ENCODE assay signal across 21 cellular contexts in the genomic region with DNA sequence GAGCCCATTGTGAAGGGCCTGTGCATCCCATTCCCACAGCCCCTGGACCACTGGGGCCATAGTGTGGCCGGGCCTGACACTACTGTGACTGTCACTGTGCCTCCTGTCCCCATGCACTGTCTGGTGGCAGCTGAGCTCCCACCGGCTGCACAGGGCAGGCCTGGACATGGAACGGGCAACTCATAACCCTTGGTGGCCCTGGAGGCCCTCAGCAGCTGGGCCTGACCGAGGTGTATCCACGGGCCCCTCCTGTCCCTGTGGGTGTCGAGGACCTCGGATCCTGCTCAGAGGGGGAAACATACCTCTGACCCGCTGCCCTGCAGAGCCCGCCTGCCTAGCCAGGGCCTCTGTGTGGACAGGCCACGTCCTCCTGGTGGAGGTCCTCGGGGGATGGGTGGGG. TPM values are rescaled to one million over a fixed set of nuclear protein-coding genes. Genes with fewer than 3 reads are reported as not detected.
A peak's percentile ranks its signal among the peaks of the same experiment; 100 is the strongest.
DNase-seq lines count a peak whose midpoint lies in the region; ATAC-seq lines count a peak whose summit lies in the region.
"Had no signal": no experiment of that assay in that cellular context is flagged by ENCODE, and none has a peak within 500 bp of the region (broad histone marks: within the 10 kb centered on the region; RNA-seq: fewer than 3 reads in every experiment).

No MANE protein-coding gene starts in this region.

- ATAC-seq in sciatic nerve (no peak), HG03039 (IDR thresholded peaks at IDR 0.05; ENCODE audit: unreplicated experiment) (no peak)
- ATAC-seq: WTC11 had no signal

- intact Hi-C loops in sciatic nerve (cut with DNase I), result no loop called here

- peak; percentile 57 for DNase-seq in activated CD8-positive, alpha-beta memory T cell treated with anti-CD3 and anti-CD28 coated beads for 24 hours
- no peak for DNase-seq in activated CD8-positive, alpha-beta memory T cell treated with anti-CD3 and anti-CD28 coated beads, Interleukin-2, amount 50 U/mL, for 4 hours
- DNase-seq in GM19238 (ENCODE audit: insufficient read length, low spot score) (peak; percentile 0), epidermal melanocyte (ENCODE audit: insufficient read length, low spot score) (peak; percentile 11), sciatic nerve (ENCODE audit: low spot score) (peak; percentile 51), cortex of kidney (lab: John Stamatoyannopoulos, UW) (no peak), NCI-H524 treated with DMSO at 0.1 percent for 48 hours (lab: John Stamatoyannopoulos, UW) (no peak)
- DNase-seq: activated naive CD4-positive, alpha-beta T cell treated with Interleukin-2 at 50 U/mL for 16 hours; Calu3; kidney; NCI-H1092; NCI-H1930; NCI-H748 treated with DMSO at 0.1 percent for 48 hours; small intestine; substantia nigra; T-helper 9 cell had no signal

RNA-seq across cellular contexts. Expression of a gene that starts 7.8 kb away (rescaled TPM):
- not detected for total RNA-seq in sciatic nerve
- total RNA-seq: bronchial epithelial cell, Calu3, lung microvascular endothelial cell had no signal

RNA-seq across cellular contexts. Expression of a gene that starts 34.4 kb away (rescaled TPM):
- total RNA-seq in sciatic nerve, result 34.0 TPM

RNA-seq across cellular contexts. Expression of a gene that starts 40.1 kb away (rescaled TPM):
- not detected for total RNA-seq in sciatic nerve
- total RNA-seq: bronchial epithelial cell, fibroblast of lung had no signal

Comparison
In these comparisons a context has a peak if more than half of its experiments do, and no peak if none do; other contexts are left out.
1. DNase-seq: peak in activated CD8-positive, alpha-beta memory T cell treated with anti-CD3 and anti-CD28 coated beads for 24 hours (single experiment), GM19238 (single experiment), epidermal melanocyte (single experiment) and sciatic nerve (single experiment); none in activated CD8-positive, alpha-beta memory T cell treated with anti-CD3 and anti-CD28 coated beads, Interleukin-2, amount 50 U/mL, for 4 hours (single experiment), cortex of kidney (single experiment) and NCI-H524 treated with DMSO at 0.1 percent for 48 hours (single experiment).